ENCODE assay signal across 14 cellular contexts in genomic region chr17:28133562-28133970, GRCh38.
DNase-seq lines count a peak whose midpoint lies in the region; ATAC-seq, FAIRE-seq and TF ChIP-seq lines count a peak whose summit lies in the region.
"Had no signal": no experiment of that assay in that cellular context is flagged by ENCODE, and none has a peak within 500 bp of the region (broad histone marks: within the 10 kb centered on the region; RNA-seq: fewer than 3 reads in every experiment).

No MANE protein-coding gene starts in this region.

- H3K27ac Mint-ChIP-seq in MCF 10A (ENCODE audit: low read depth, unreplicated experiment), result no peak overlapping the region
- H3K27ac Mint-ChIP-seq: activated naive CD4-positive, alpha-beta T cell treated with anti-CD3 and anti-CD28 coated beads, Interleukin-2, amount 10 ng/mL, durations not matched to agents 7 days and 5 days; naive thymus-derived CD4-positive, alpha-beta T cell had no signal

- BruUV-seq in MCF 10A (replicated peaks; lab: Mats Ljungman, UMichigan), result no TSS peak

- peak; percentile 3 for DNase-seq in MCF 10A (ENCODE audit: unreplicated experiment)
- DNase-seq in breast epithelium (ENCODE audit: low spot score in 2 of 2), result no peak
- peak; percentile 35 for DNase-seq in fibroblast of gingiva (ENCODE audit: low read depth)
- DNase-seq in urothelium cell line (ENCODE audit: low spot score), result peak; percentile 11
- no peak for DNase-seq in NCI-H2227 (lab: John Stamatoyannopoulos, UW; ENCODE audit: unreplicated experiment)
- no peak for DNase-seq in Right ventricle myocardium inferior (ENCODE audit: missing footprints)
- DNase-seq: activated CD4-positive, alpha-beta T cell treated with anti-CD3 and anti-CD28 coated beads for 48 hours; activated naive CD4-positive, alpha-beta T cell treated with anti-CD3 and anti-CD28 coated beads, Interleukin-2, amount 10 ng/mL, durations not matched to agents 7 days and 5 days; naive thymus-derived CD4-positive, alpha-beta T cell; NCI-H510A treated with DMSO at 0.1 percent for 48 hours had no signal

- TF ChIP-seq POLR2A in breast epithelium (IDR thresholded peaks at IDR 0.05), result no peak

- FAIRE-seq in urothelium cell line (lab: Jason Lieb, UNC), result no peak

- no peaks in the 10 kb centered on the region for H3K27me3 ChIP-seq in breast epithelium
- H3K27me3 ChIP-seq: BLaER1 had no signal

- H3K27me3 Mint-ChIP-seq in MCF 10A (ENCODE audit: insufficient read depth, unreplicated experiment), result no peaks in the 10 kb centered on the region
- H3K27me3 Mint-ChIP-seq: activated naive CD4-positive, alpha-beta T cell treated with anti-CD3 and anti-CD28 coated beads, Interleukin-2, amount 10 ng/mL, durations not matched to agents 7 days and 5 days; naive thymus-derived CD4-positive, alpha-beta T cell had no signal

- TF ChIP-seq CTCF in MCF 10A (IDR thresholded peaks at IDR 0.05; ENCODE audit: unreplicated experiment) (no peak), breast epithelium (IDR thresholded peaks at IDR 0.05) (no peak)

- H3K4me1 Mint-ChIP-seq in MCF 10A (ENCODE audit: insufficient read depth, unreplicated experiment), result no peaks in the 10 kb centered on the region
- H3K4me1 Mint-ChIP-seq: activated naive CD4-positive, alpha-beta T cell treated with anti-CD3 and anti-CD28 coated beads, Interleukin-2, amount 10 ng/mL, durations not matched to agents 7 days and 5 days had no signal

- CTCF ChIA-PET in MCF 10A (lab: Yijun Ruan, JAX), result interaction anchor here (0.7 kb wide), 1 partner anchor 240 kb away, joined by 3 read pairs; no protein-coding TSS in a partner anchor

- ATAC-seq in SK-N-SH treated with all-trans-retinoic acid at 6 μM for 48 hours, result peak; percentile 87
- ATAC-seq in GM19035 (IDR thresholded peaks at IDR 0.05; ENCODE audit: unreplicated experiment), result no peak
- ATAC-seq in Right ventricle myocardium inferior, result no peak
- ATAC-seq: naive thymus-derived CD4-positive, alpha-beta T cell had no signal

- POLR2A ChIA-PET in MCF 10A (lab: Yijun Ruan, JAX), result no interaction called here

- H3K4me3 ChIP-seq in breast epithelium, result no peak overlapping the region
- H3K4me3 ChIP-seq: BLaER1, HAP-1 had no signal

- no peaks in the 10 kb centered on the region for H3K9me3 Mint-ChIP-seq in MCF 10A (ENCODE audit: unreplicated experiment)
- H3K9me3 Mint-ChIP-seq: activated naive CD4-positive, alpha-beta T cell treated with anti-CD3 and anti-CD28 coated beads, Interleukin-2, amount 10 ng/mL, durations not matched to agents 7 days and 5 days; naive thymus-derived CD4-positive, alpha-beta T cell had no signal

- H3K9me3 ChIP-seq in breast epithelium, result no peaks in the 10 kb centered on the region
- H3K9me3 ChIP-seq: BLaER1, HAP-1 had no signal

- peaks cover 28% of the 10 kb centered on the region for H3K36me3 Mint-ChIP-seq in MCF 10A (ENCODE audit: insufficient read depth, unreplicated experiment)

- H3K4me1 ChIP-seq in breast epithelium, result no peaks in the 10 kb centered on the region
- H3K4me1 ChIP-seq: BLaER1 had no signal

- no peak overlapping the region for H3K4me3 Mint-ChIP-seq in MCF 10A (ENCODE audit: unreplicated experiment)
- H3K4me3 Mint-ChIP-seq: activated naive CD4-positive, alpha-beta T cell treated with anti-CD3 and anti-CD28 coated beads, Interleukin-2, amount 10 ng/mL, durations not matched to agents 7 days and 5 days; naive thymus-derived CD4-positive, alpha-beta T cell had no signal

- H3K27ac ChIP-seq in breast epithelium, result no peak overlapping the region
- H3K27ac ChIP-seq: BLaER1 had no signal

- intact Hi-C loops in MCF 10A (cut with micrococcal nuclease) (no loop called here), breast epithelium (cut with DNase I; ENCODE audit: low total_unique reads) (loop anchor here (10.0 kb wide), 1 partner anchor 769 kb away; no protein-coding TSS in a partner anchor), Right ventricle myocardium inferior (cut with DNase I) (no loop called here)

- H3K36me3 ChIP-seq in breast epithelium, result no peaks in the 10 kb centered on the region

TF ChIP-seq in SK-N-SH treated with all-trans-retinoic acid at 6 μM for 48 hours, 23 proteins besides CTCF, POLR2A, EP300 and RAD21:
- TF ChIP-seq ZNF70 (CRISPR knock-in tag; IDR thresholded peaks at IDR 0.05), result no peak
- 0 out of 2 replicates have a peak, but pooled peaks have one; percentile 22 for TF ChIP-seq ISL1 (CRISPR knock-in tag; IDR thresholded peaks at IDR 0.05)

Comparison
In these comparisons a context has a peak if more than half of its experiments do, and no peak if none do; other contexts are left out.
1. DNase-seq: peak in MCF 10A (single experiment), fibroblast of gingiva (single experiment) and urothelium cell line (single experiment); none in breast epithelium (0 of 2), NCI-H2227 (single experiment) and Right ventricle myocardium inferior (single experiment).